ENCODE assay signal across 36 cellular contexts in the genomic region with DNA sequence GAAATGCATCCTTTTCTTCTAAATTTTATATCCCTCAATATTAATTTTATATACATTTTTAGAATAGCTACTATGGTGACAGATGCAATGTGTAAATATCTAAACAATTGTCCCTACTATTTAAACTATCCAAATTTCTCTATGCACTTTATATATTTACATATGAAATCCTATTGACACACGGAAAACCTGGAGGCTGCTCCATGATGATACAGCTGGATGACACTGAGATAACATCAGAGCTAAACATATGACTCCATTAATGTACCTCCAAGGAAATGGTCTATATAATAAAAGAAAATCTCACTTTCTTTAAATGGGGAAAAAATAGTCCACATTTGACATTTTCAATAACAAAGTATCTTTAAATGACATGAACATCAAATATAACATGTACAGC.
"Had no signal": no experiment of that assay in that cellular context is flagged by ENCODE, and none has a peak within 500 bp of the region (broad histone marks: within the 10 kb centered on the region; RNA-seq: fewer than 3 reads in every experiment).

No MANE protein-coding gene starts in this region.

- H3K9me3 ChIP-seq: MG63 had no signal

- H3K4me3 ChIP-seq: MG63 had no signal

- H3K27me3 ChIP-seq: MG63 had no signal

- DNase-seq: Karpas-422, Kasumi-1, MG63, MM.1S, MV-4-11, NCI-H1048, NCI-H1092, NCI-H1092 treated with DMSO at 0.1 percent for 48 hours, NCI-H1105, NCI-H1105 treated with DMSO at 0.1 percent for 48 hours, NCI-H1417, NCI-H1417 treated with DMSO at 0.1 percent for 48 hours, NCI-H1436, NCI-H1436 treated with DMSO at 0.1 percent for 48 hours, NCI-H146, NCI-H1694, NCI-H1694 treated with DMSO at 0.1 percent for 48 hours, NCI-H187, NCI-H187 treated with DMSO at 0.1 percent for 48 hours, NCI-H1930, NCI-H2029, NCI-H2029 treated with DMSO at 0.1 percent for 48 hours, NCI-H2081, NCI-H2081 treated with DMSO at 0.1 percent for 48 hours, NCI-H2107, NCI-H2171, NCI-H2171 treated with DMSO at 0.1 percent for 48 hours, NCI-H2227 treated with DMSO at 0.1 percent for 48 hours, NCI-H226, NCI-H345, NCI-H446, NCI-H446 treated with DMSO at 0.1 percent for 48 hours, NCI-H510A, NCI-H510A treated with DMSO at 0.1 percent for 48 hours, NCI-H524, NCI-H524 treated with DMSO at 0.1 percent for 48 hours had no signal
